10 cellular contexts compared by ENCODE assay signal in the genomic region with DNA sequence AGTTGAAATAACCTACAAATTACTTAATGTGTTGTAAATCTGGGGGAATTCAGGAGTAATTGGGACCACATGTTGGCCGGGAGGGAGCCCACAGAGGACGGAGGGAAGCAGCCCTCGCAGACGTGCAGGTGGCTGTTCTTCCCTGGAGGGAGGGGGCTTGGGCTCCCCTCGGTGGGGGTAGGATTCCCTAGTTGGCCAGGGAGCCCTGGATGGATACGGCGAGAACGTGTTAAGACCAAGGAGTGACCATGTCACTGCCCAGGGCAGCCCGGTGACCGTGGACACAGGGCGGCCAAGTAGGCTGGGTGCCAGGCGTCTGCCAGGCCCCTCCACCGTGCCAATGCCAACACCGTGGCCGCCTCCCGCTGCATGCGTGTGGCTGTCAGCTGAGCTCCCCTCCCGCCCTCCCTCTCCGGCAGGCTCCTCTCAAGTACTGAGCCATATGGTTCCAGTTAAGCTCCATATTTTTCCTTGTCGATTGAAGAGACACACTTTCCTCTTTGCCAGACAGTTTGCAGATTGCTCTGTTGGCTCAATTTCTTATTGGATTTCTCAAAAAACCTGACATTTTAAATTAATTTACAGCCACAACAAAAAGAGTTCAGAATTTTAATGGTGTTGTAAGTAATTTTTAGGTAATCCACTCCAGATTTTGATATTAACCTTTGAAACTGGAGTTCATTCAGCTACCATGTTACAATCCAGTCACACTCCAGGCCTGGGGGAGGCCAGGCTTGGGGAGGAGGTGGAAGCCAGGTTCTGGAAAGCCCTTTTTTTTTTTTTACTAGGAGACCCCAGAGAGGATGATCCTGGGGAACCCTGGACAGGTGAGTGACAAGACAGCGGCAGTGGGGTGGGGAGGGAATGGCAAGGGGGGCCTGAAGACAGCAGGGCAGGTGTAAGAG.
DNase-seq lines count a peak whose midpoint lies in the region; ATAC-seq lines count a peak whose summit lies in the region.
"Had no signal": no experiment of that assay in that cellular context is flagged by ENCODE, and none has a peak within 500 bp of the region (broad histone marks: within the 10 kb centered on the region; RNA-seq: fewer than 3 reads in every experiment).

No MANE protein-coding gene starts in this region.

- no peaks in the 10 kb centered on the region for H3K9me3 ChIP-seq in skeletal muscle tissue (ENCODE audit: control insufficient read depth in 3 of 3, low read length in 3 of 3)

- no peaks in the 10 kb centered on the region for H3K36me3 Mint-ChIP-seq in activated T-cell treated with anti-CD3 and anti-CD28 coated beads, Interleukin-2, amount 50 U/mL, for 4 hours (ENCODE audit: insufficient read depth)
- H3K36me3 Mint-ChIP-seq in stimulated activated memory B cell treated with anti-CD40 and anti-IgM and Interleukin-4, amounts not matched to agents 10 μg/mL and 1 μg/mL and 100 μg/mL, for 72 hours, result no peaks in the 10 kb centered on the region

- H3K27me3 ChIP-seq in skeletal muscle tissue (ENCODE audit: control insufficient read depth in 3 of 3, insufficient read depth in 3 of 3, low read length in 3 of 3), result no peaks in the 10 kb centered on the region

- H3K9ac ChIP-seq in skeletal muscle tissue (ENCODE audit: low read depth in 1 of 3, low read length in 3 of 3), result peak overlapping the region in 2 of 3 donors; percentile 67 to 86

- no peaks in the 10 kb centered on the region for H3K9me3 Mint-ChIP-seq in activated T-cell treated with anti-CD3 and anti-CD28 coated beads, Interleukin-2, amount 50 U/mL, for 4 hours
- H3K9me3 Mint-ChIP-seq in stimulated activated memory B cell treated with anti-CD40 and anti-IgM and Interleukin-4, amounts not matched to agents 10 μg/mL and 1 μg/mL and 100 μg/mL, for 72 hours, result no peaks in the 10 kb centered on the region
- H3K9me3 Mint-ChIP-seq: effector memory CD8-positive, alpha-beta T cell had no signal

- no peak overlapping the region for H3K4me3 Mint-ChIP-seq in activated T-cell treated with anti-CD3 and anti-CD28 coated beads, Interleukin-2, amount 50 U/mL, for 4 hours
- no peak overlapping the region for H3K4me3 Mint-ChIP-seq in stimulated activated memory B cell treated with anti-CD40 and anti-IgM and Interleukin-4, amounts not matched to agents 10 μg/mL and 1 μg/mL and 100 μg/mL, for 72 hours
- H3K4me3 Mint-ChIP-seq: effector memory CD8-positive, alpha-beta T cell had no signal

- H3K4me1 ChIP-seq in skeletal muscle tissue (ENCODE audit: control insufficient read depth in 3 of 3, insufficient read depth in 3 of 3, low read length in 3 of 3), result peaks cover 51 to 85% (median 73%) of the 10 kb centered on the region in 3 donors

- H3K27ac Mint-ChIP-seq in stimulated activated memory B cell treated with anti-CD40 and anti-IgM and Interleukin-4, amounts not matched to agents 10 μg/mL and 1 μg/mL and 100 μg/mL, for 72 hours, result no peak overlapping the region

- ATAC-seq in activated T-cell treated with anti-CD3 and anti-CD28 coated beads, Interleukin-2, amount 50 U/mL, for 4 hours, result no peak
- no peak for ATAC-seq in stimulated activated memory B cell treated with anti-CD40 and anti-IgM and Interleukin-4, amounts not matched to agents 10 μg/mL and 1 μg/mL and 100 μg/mL, for 72 hours
- ATAC-seq: effector memory CD8-positive, alpha-beta T cell had no signal

- no peaks in the 10 kb centered on the region for H3K27me3 Mint-ChIP-seq in activated T-cell treated with anti-CD3 and anti-CD28 coated beads, Interleukin-2, amount 50 U/mL, for 4 hours (ENCODE audit: low read depth)
- H3K27me3 Mint-ChIP-seq in stimulated activated memory B cell treated with anti-CD40 and anti-IgM and Interleukin-4, amounts not matched to agents 10 μg/mL and 1 μg/mL and 100 μg/mL, for 72 hours, result peaks cover 24% of the 10 kb centered on the region

- DNase-seq in DMS79 treated with DMSO at 0.1 percent for 48 hours (lab: John Stamatoyannopoulos, UW) (peak; percentile 73), NCI-H510A treated with DMSO at 0.1 percent for 48 hours (lab: John Stamatoyannopoulos, UW) (peak; percentile 96), fibroblast of the conjunctiva (ENCODE audit: low read depth) (peak; percentile 62), iPS-NIHi7 (ENCODE audit: extremely low spot score) (no peak)
- DNase-seq in activated T-cell treated with anti-CD3 and anti-CD28 coated beads, Interleukin-2, amount 50 U/mL, for 4 hours, result no peak
- DNase-seq in stimulated activated CD4-positive, alpha-beta T cell treated with anti-CD3 and anti-CD28 coated beads, Interleukin-15, amount 100 ng/mL, for 24 hours, result no peak
- DNase-seq: activated T-cell treated with anti-CD3 and anti-CD28 coated beads, Interleukin-2, amount 50 U/mL, for 1 hour; effector memory CD8-positive, alpha-beta T cell had no signal

- H3K4me1 Mint-ChIP-seq in activated T-cell treated with anti-CD3 and anti-CD28 coated beads, Interleukin-2, amount 50 U/mL, for 4 hours (ENCODE audit: low read depth), result no peaks in the 10 kb centered on the region
- no peaks in the 10 kb centered on the region for H3K4me1 Mint-ChIP-seq in stimulated activated memory B cell treated with anti-CD40 and anti-IgM and Interleukin-4, amounts not matched to agents 10 μg/mL and 1 μg/mL and 100 μg/mL, for 72 hours

- H3K4me3 ChIP-seq in skeletal muscle tissue (ENCODE audit: low read length in 3 of 3), result no peak overlapping the region

- H3K36me3 ChIP-seq in skeletal muscle tissue (ENCODE audit: control insufficient read depth in 3 of 3, insufficient read depth in 3 of 3, low read length in 3 of 3), result no peaks in the 10 kb centered on the region

- peak overlapping the region; percentile 99 for H3K27ac ChIP-seq in skeletal muscle tissue (ENCODE audit: low read depth, low read length)

Comparison
In these comparisons a context has a peak if more than half of its experiments do, and no peak if none do; other contexts are left out.
1. DNase-seq: peak in DMS79 treated with DMSO at 0.1 percent for 48 hours (single experiment), NCI-H510A treated with DMSO at 0.1 percent for 48 hours (single experiment) and fibroblast of the conjunctiva (single experiment); none in iPS-NIHi7 (single experiment), activated T-cell treated with anti-CD3 and anti-CD28 coated beads, Interleukin-2, amount 50 U/mL, for 4 hours (single experiment) and stimulated activated CD4-positive, alpha-beta T cell treated with anti-CD3 and anti-CD28 coated beads, Interleukin-15, amount 100 ng/mL, for 24 hours (single experiment).